In genomic region chr2:221554769-221555510, GRCh38 we compare ENCODE assay signal across 9 cellular contexts. TPM values are rescaled to one million over a fixed set of nuclear protein-coding genes. Genes with fewer than 3 reads are reported as not detected.
DNase-seq lines count a peak whose midpoint lies in the region; ATAC-seq, FAIRE-seq and TF ChIP-seq lines count a peak whose summit lies in the region.
"Had no signal": no experiment of that assay in that cellular context is flagged by ENCODE, and none has a peak within 500 bp of the region (broad histone marks: within the 10 kb centered on the region; RNA-seq: fewer than 3 reads in every experiment).

No MANE protein-coding gene starts in this region.

- TF ChIP-seq EP300 in stomach (IDR thresholded peaks at IDR 0.05): no peak

- H3K27me3 ChIP-seq in CD8-positive, alpha-beta memory T cell (ENCODE audit: insufficient read depth, low read length, poor library complexity, severe bottlenecking): no peaks in the 10 kb centered on the region
- no peaks in the 10 kb centered on the region for H3K27me3 ChIP-seq in stomach

- ATAC-seq in HG03097 (IDR thresholded peaks at IDR 0.05; ENCODE audit: low FRiP score, unreplicated experiment): peak; percentile 88

- H3K4me3 ChIP-seq in CD8-positive, alpha-beta memory T cell (ENCODE audit: low read length): no peak overlapping the region
- no peak overlapping the region for H3K4me3 ChIP-seq in choroid plexus epithelial cell (ENCODE audit: low read depth, low read length)
- no peak overlapping the region for H3K4me3 ChIP-seq in stomach

- H3K27ac ChIP-seq in CD8-positive, alpha-beta memory T cell (ENCODE audit: low read depth, low read length): no peak overlapping the region
- no peak overlapping the region for H3K27ac ChIP-seq in stomach
- H3K27ac ChIP-seq: HL-60 had no signal

- no peaks in the 10 kb centered on the region for H3K27me3 Mint-ChIP-seq in CD8-positive, alpha-beta memory T cell
- peaks cover 0 to 4% (median 0%) of the 10 kb centered on the region in 3 donors for H3K27me3 Mint-ChIP-seq in CD14-positive monocyte (ENCODE audit: low read depth in 3 of 3)

- H3K9me3 Mint-ChIP-seq in CD8-positive, alpha-beta memory T cell: no peaks in the 10 kb centered on the region
- H3K9me3 Mint-ChIP-seq in CD14-positive monocyte: peaks cover 0 to 2% (median 0%) of the 10 kb centered on the region in 7 donors

- no peaks in the 10 kb centered on the region for H3K4me1 ChIP-seq in CD8-positive, alpha-beta memory T cell (ENCODE audit: insufficient read depth, low read length)
- H3K4me1 ChIP-seq in stomach: peaks cover 0 to 25% (median 3%) of the 10 kb centered on the region in 4 donors

- no peak for DNase-seq in CD8-positive, alpha-beta memory T cell
- DNase-seq in GM19239 (ENCODE audit: insufficient read length, low spot score) (peak; percentile 16), choroid plexus epithelial cell (ENCODE audit: low read depth) (peak; percentile 24), medulla oblongata (ENCODE audit: extremely low spot score) (no peak), NCI-H2196 (lab: John Stamatoyannopoulos, UW; ENCODE audit: unreplicated experiment) (no peak), stomach (no peak), CD14-positive monocyte (ENCODE audit: low spot score) (no peak)

- WGBS in stomach, 5 donors: 54 to 75% (median 66%) methylated on average over 4 of the region's 4 CpGs

- peak; percentile 90 for FAIRE-seq in GM19239 (lab: Jason Lieb, UNC)

- H3K4me1 Mint-ChIP-seq in CD8-positive, alpha-beta memory T cell: peaks cover 30 to 86% (median 66%) of the 10 kb centered on the region in 3 donors
- H3K4me1 Mint-ChIP-seq in CD14-positive monocyte: no peaks in the 10 kb centered on the region

- H3K4me3 Mint-ChIP-seq in CD8-positive, alpha-beta memory T cell: peak overlapping the region in 5 of 7 donors; percentile 52 to 65 (median 54)
- H3K4me3 Mint-ChIP-seq in CD14-positive monocyte: no peak overlapping the region

- POLR2A ChIA-PET in CD8-positive, alpha-beta memory T cell (lab: Charles Lee): no interaction called here

- TF ChIP-seq POLR2A in stomach (IDR thresholded peaks at IDR 0.05): no peak

- H3K27ac Mint-ChIP-seq in CD8-positive, alpha-beta memory T cell: peak overlapping the region in 5 of 8 donors; percentile 24 to 76 (median 65)
- no peak overlapping the region for H3K27ac Mint-ChIP-seq in CD14-positive monocyte

- H3K36me3 Mint-ChIP-seq in CD8-positive, alpha-beta memory T cell: peaks cover 3 to 5% (median 5%) of the 10 kb centered on the region in 3 donors
- H3K36me3 Mint-ChIP-seq in CD14-positive monocyte: no peaks in the 10 kb centered on the region

- CTCF ChIA-PET in CD8-positive, alpha-beta memory T cell (lab: Charles Lee): interaction anchor here (1.0 to 1.2 kb wide), 2 partner anchors 19 to 37 kb away, joined by 3 read pairs; no protein-coding TSS in a partner anchor

- H3K36me3 ChIP-seq in CD8-positive, alpha-beta memory T cell (ENCODE audit: insufficient read depth, low read length): no peaks in the 10 kb centered on the region
- H3K36me3 ChIP-seq in stomach: no peaks in the 10 kb centered on the region

- intact Hi-C loops in stomach (cut with DNase I; ENCODE audit: low total_unique reads) (no loop called here), CD14-positive monocyte (cut with micrococcal nuclease) (no loop called here)

- no peak for TF ChIP-seq CTCF in choroid plexus epithelial cell (conservative IDR thresholded peaks at IDR 0.05; ENCODE audit: low read depth, low read length)
- TF ChIP-seq CTCF in stomach (IDR thresholded peaks at IDR 0.05): no peak
- TF ChIP-seq CTCF in CD14-positive monocyte (IDR thresholded peaks at IDR 0.05): no peak

- H3K9me3 ChIP-seq in CD8-positive, alpha-beta memory T cell (ENCODE audit: low read length): no peaks in the 10 kb centered on the region
- no peaks in the 10 kb centered on the region for H3K9me3 ChIP-seq in stomach

RNA-seq across cellular contexts. Expression of gene EPHA4, which starts 17.2 kb away (rescaled TPM):
- 10 to 100 TPM in 1 of 2 experiments, 1 to 10 TPM in 1; 7.8 to 10.2 TPM for total RNA-seq in CD8-positive, alpha-beta memory T cell
- 19.3 TPM for polyA plus RNA-seq in CD8-positive, alpha-beta memory T cell
- 10 to 100 TPM in 3 of 5 donors, 1 to 10 TPM in 2; 1.2 to 28.1 (median 11.0) TPM for total RNA-seq in stomach
- polyA plus RNA-seq in stomach: 1 to 10 TPM in 1 of 3 donors, under 1 TPM in 1, not detected in 1; 0.56 to 5.8 TPM
- under 1 TPM in 1 of 2 donors, not detected in 1; 0.31 TPM for polyA plus RNA-seq in CD14-positive monocyte

Comparison
In these comparisons a context has a peak if more than half of its experiments do, and no peak if none do; other contexts are left out.
1. DNase-seq: peak in GM19239 (single experiment) and choroid plexus epithelial cell (single experiment); none in CD8-positive, alpha-beta memory T cell (0 of 5), medulla oblongata (single experiment), NCI-H2196 (single experiment), stomach (single experiment) and CD14-positive monocyte (single experiment).
2. H3K27ac Mint-ChIP-seq: peak in CD8-positive, alpha-beta memory T cell (5 of 8); none in CD14-positive monocyte (0 of 7).
3. H3K4me3 Mint-ChIP-seq: peak in CD8-positive, alpha-beta memory T cell (5 of 7); none in CD14-positive monocyte (0 of 2).